ENCODE assay signal across 1 cellular context in the genomic region with DNA sequence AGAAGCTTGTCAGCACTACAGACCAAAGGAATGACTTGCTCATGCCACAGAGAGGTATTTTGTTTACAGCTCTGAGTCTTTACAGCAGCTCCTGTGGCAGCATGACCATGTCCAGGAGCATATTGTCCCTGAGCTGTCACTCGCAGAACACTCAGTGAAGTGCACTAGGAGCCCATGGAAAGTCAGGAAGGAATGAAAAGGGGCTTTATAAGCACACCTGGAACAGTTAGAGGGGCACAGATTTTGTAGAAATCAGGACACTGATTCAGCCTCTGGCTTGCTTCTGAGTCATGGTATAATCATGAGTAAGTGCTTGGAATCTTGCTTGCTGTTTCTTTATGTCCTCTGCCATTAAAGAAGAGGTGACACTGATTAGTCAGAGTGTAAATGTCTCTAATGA.
TF ChIP-seq lines count a peak whose summit lies in the region.

No MANE protein-coding gene starts in this region.

TF ChIP-seq in endothelial cell of umbilical vein, 7 proteins besides CTCF, POLR2A, EP300 and RAD21:
- peak; percentile 76 for TF ChIP-seq FOS (IDR thresholded peaks at IDR 0.05; ENCODE audit: borderline replicate concordance, insufficient read depth, low read length)
- TF ChIP-seq, protein P1, sequence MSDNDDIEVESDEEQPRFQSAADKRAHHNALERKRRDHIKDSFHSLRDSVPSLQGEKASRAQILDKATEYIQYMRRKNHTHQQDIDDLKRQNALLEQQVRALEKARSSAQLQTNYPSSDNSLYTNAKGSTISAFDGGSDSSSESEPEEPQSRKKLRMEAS (IDR thresholded peaks at IDR 0.05; ENCODE audit: insufficient read depth, insufficient read length), result no peak
